8 cellular contexts compared by ENCODE assay signal in genomic region chr3:146544929-146545528, GRCh38. TPM values are rescaled to one million over a fixed set of nuclear protein-coding genes. Genes with fewer than 3 reads are reported as not detected.
DNase-seq lines count a peak whose midpoint lies in the region; TF ChIP-seq lines count a peak whose summit lies in the region.

No MANE protein-coding gene starts in this region.

- CTCF ChIA-PET in activated naive CD4-positive, alpha-beta T cell treated with anti-CD3 and anti-CD28 coated beads for 36 hours (lab: Charles Lee) = interaction anchor here (0.7 kb wide), 1 partner anchor 26 kb away, joined by 4 read pairs; no protein-coding TSS in a partner anchor

- H3K27ac ChIP-seq in layer of hippocampus (ENCODE audit: low read depth, low read length) = peak overlapping the region; percentile 85

- no peak for TF ChIP-seq CTCF in type B pancreatic cell (conservative IDR thresholded peaks at IDR 0.05)

- peak overlapping the region; percentile 87 for H3K27ac Mint-ChIP-seq in activated naive CD4-positive, alpha-beta T cell treated with anti-CD3 and anti-CD28 coated beads for 36 hours
- peak overlapping the region; percentile 83 for H3K27ac Mint-ChIP-seq in activated naive CD8-positive, alpha-beta T cell
- peak overlapping the region; percentile 96 for H3K27ac Mint-ChIP-seq in type B pancreatic cell

- H3K4me3 Mint-ChIP-seq in activated naive CD4-positive, alpha-beta T cell treated with anti-CD3 and anti-CD28 coated beads for 36 hours = peak overlapping the region; percentile 89
- H3K4me3 Mint-ChIP-seq in activated naive CD8-positive, alpha-beta T cell = peak overlapping the region; percentile 92
- H3K4me3 Mint-ChIP-seq in type B pancreatic cell = peak overlapping the region; percentile 94

- intact Hi-C loops in activated naive CD4-positive, alpha-beta T cell treated with anti-CD3 and anti-CD28 coated beads for 36 hours (cut with micrococcal nuclease) = loop anchor here (1.0 to 5.0 kb wide), 3 partner anchors 46 to 383 kb away; partner anchors contain the start of genes PLOD2 and PLSCR2

- no peaks in the 10 kb centered on the region for H3K9me3 Mint-ChIP-seq in activated naive CD4-positive, alpha-beta T cell treated with anti-CD3 and anti-CD28 coated beads for 36 hours
- no peaks in the 10 kb centered on the region for H3K9me3 Mint-ChIP-seq in activated naive CD8-positive, alpha-beta T cell (ENCODE audit: low read depth)
- H3K9me3 Mint-ChIP-seq in type B pancreatic cell = no peaks in the 10 kb centered on the region

- peaks cover 54% of the 10 kb centered on the region for H3K4me1 Mint-ChIP-seq in activated naive CD4-positive, alpha-beta T cell treated with anti-CD3 and anti-CD28 coated beads for 36 hours (ENCODE audit: low read depth)
- H3K4me1 Mint-ChIP-seq in activated naive CD8-positive, alpha-beta T cell (ENCODE audit: low read depth) = peaks cover 57% of the 10 kb centered on the region
- peaks cover 21% of the 10 kb centered on the region for H3K4me1 Mint-ChIP-seq in type B pancreatic cell (ENCODE audit: unreplicated experiment)

- no peaks in the 10 kb centered on the region for H3K27me3 ChIP-seq in layer of hippocampus (ENCODE audit: control insufficient read depth, insufficient read depth, low read length)

- H3K36me3 Mint-ChIP-seq in activated naive CD4-positive, alpha-beta T cell treated with anti-CD3 and anti-CD28 coated beads for 36 hours (ENCODE audit: low read depth) = peaks cover 27% of the 10 kb centered on the region
- H3K36me3 Mint-ChIP-seq in activated naive CD8-positive, alpha-beta T cell = peaks cover 3% of the 10 kb centered on the region
- peaks cover 7% of the 10 kb centered on the region for H3K36me3 Mint-ChIP-seq in type B pancreatic cell

- H3K27me3 Mint-ChIP-seq in activated naive CD4-positive, alpha-beta T cell treated with anti-CD3 and anti-CD28 coated beads for 36 hours (ENCODE audit: low read depth) = no peaks in the 10 kb centered on the region
- H3K27me3 Mint-ChIP-seq in activated naive CD8-positive, alpha-beta T cell = no peaks in the 10 kb centered on the region
- no peaks in the 10 kb centered on the region for H3K27me3 Mint-ChIP-seq in type B pancreatic cell

- DNase-seq in activated naive CD4-positive, alpha-beta T cell treated with anti-CD3 and anti-CD28 coated beads for 36 hours = no peak
- DNase-seq in activated naive CD4-positive, alpha-beta T cell treated with anti-CD3 and anti-CD28 coated beads, Interleukin-2, amount 50 U/mL, for 16 hours = no peak
- DNase-seq in type B pancreatic cell (ENCODE audit: extremely low spot score, unreplicated experiment) (no peak), anterior cingulate cortex (lab: John Stamatoyannopoulos, UW) (no peak), NCI-H2081 treated with DMSO at 0.1 percent for 48 hours (lab: John Stamatoyannopoulos, UW) (no peak)
- no peak for DNase-seq in NK-92 treated with Interleukin-12 subunit alpha and Interleukin-12 subunit beta, amount 100 ng/mL, for 24 hours (lab: John Stamatoyannopoulos, UW)

RNA-seq across cellular contexts. Expression of gene PLSCR1, which starts 0.6 kb away (rescaled TPM):
- total RNA-seq in activated naive CD4-positive, alpha-beta T cell treated with anti-CD3 and anti-CD28 coated beads for 36 hours = 10 to 100 TPM; 60.1 to 64.3 TPM
- 51.5 and 86.4 TPM in 2 replicates for total RNA-seq in type B pancreatic cell (ENCODE audit: low replicate concordance)
